ENCODE assay signal across 8 cellular contexts in the genomic region with DNA sequence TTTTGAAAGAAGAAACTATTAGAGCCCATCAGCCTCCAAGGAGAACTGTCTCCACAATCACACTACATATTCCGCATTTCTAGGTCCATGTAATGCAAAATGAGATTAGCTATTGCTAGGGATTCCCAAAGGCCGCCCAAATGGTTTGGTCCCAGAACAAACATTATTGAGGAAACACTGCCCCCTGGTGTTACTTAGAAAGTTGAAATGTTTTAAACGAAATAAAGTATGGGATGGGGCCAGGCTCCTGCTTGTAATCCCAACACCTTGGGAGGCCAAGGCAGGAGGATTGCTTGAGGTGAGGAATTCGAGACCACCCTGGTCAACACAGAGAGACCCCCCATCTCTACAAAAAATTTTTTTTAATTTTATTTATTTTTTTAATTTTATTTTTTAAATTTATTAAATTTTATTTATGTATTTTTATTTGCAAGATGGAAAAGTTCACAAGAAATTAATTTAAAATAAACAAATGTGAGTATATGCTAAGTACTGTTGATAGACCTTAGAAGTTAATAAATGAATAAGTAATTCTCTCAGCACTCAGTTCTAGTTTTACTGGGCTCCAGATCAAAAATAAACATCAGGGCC. TPM values are rescaled to one million over a fixed set of nuclear protein-coding genes. Genes with fewer than 3 reads are reported as not detected.
DNase-seq lines count a peak whose midpoint lies in the region; ATAC-seq and TF ChIP-seq lines count a peak whose summit lies in the region.

No MANE protein-coding gene starts in this region.

- no peaks in the 10 kb centered on the region for H3K9me3 Mint-ChIP-seq in type B pancreatic cell

- H3K27ac Mint-ChIP-seq in type B pancreatic cell: no peak overlapping the region

- H3K36me3 Mint-ChIP-seq in type B pancreatic cell: peaks cover 9% of the 10 kb centered on the region

- TF ChIP-seq CTCF in type B pancreatic cell (conservative IDR thresholded peaks at IDR 0.05): peak; percentile 85

- H3K4me1 Mint-ChIP-seq in type B pancreatic cell (ENCODE audit: unreplicated experiment): peaks cover 12% of the 10 kb centered on the region

- ATAC-seq in left lobe of liver (peak; percentile 92), GM18511 (IDR thresholded peaks at IDR 0.05; ENCODE audit: unreplicated experiment) (no peak)

- no peaks in the 10 kb centered on the region for H3K27me3 Mint-ChIP-seq in type B pancreatic cell

- no peak overlapping the region for H3K4me3 Mint-ChIP-seq in type B pancreatic cell

- DNase-seq in activated gamma-delta T cell treated with Interleukin-2 at 50 U/mL for 16 hours: peak; percentile 23
- DNase-seq in activated gamma-delta T cell (lab: John Stamatoyannopoulos, UW): no peak
- peak; percentile 78 for DNase-seq in M059J (ENCODE audit: low read depth)
- peak; percentile 74 for DNase-seq in RPMI7951 (ENCODE audit: low read depth)
- DNase-seq in cerebellum (ENCODE audit: low spot score): peak; percentile 74
- no peak for DNase-seq in left lobe of liver (ENCODE audit: low spot score)
- DNase-seq in type B pancreatic cell (ENCODE audit: extremely low spot score, unreplicated experiment): no peak

RNA-seq across cellular contexts. Expression of gene NHEJ1, which starts 5.5 kb away (rescaled TPM):
- total RNA-seq in M059J (2014; rRNA removed; shearing (Covaris generic)): 13.6 and 19.2 TPM in 2 replicates
- 24.1 and 31.0 TPM in 2 replicates for total RNA-seq in RPMI7951 (2014; rRNA removed; shearing (Covaris generic))
- total RNA-seq in cerebellum: 18.1 TPM
- total RNA-seq in left lobe of liver: 7.8 TPM
- 17.9 and 19.6 TPM in 2 replicates for total RNA-seq in type B pancreatic cell (ENCODE audit: low replicate concordance)

RNA-seq across cellular contexts. Expression of gene SLC23A3, which starts 14.7 kb away (rescaled TPM):
- total RNA-seq in M059J (2014; rRNA removed; shearing (Covaris generic)): 0.02 TPM in 1 of 2 replicates, not detected in the other
- total RNA-seq in RPMI7951 (2014; rRNA removed; shearing (Covaris generic)): 0.59 TPM in 1 of 2 replicates, not detected in the other
- total RNA-seq in cerebellum (1.3 TPM), left lobe of liver (2.8 TPM), type B pancreatic cell (ENCODE audit: low replicate concordance) (5.5 and 6.1 TPM in 2 replicates)

RNA-seq across cellular contexts. Expression of gene CNPPD1, which starts 21.6 kb away (rescaled TPM):
- 30.2 and 43.4 TPM in 2 replicates for total RNA-seq in M059J (2014; rRNA removed; shearing (Covaris generic))
- 40.2 and 41.2 TPM in 2 replicates for total RNA-seq in RPMI7951 (2014; rRNA removed; shearing (Covaris generic))
- 20.5 TPM for total RNA-seq in cerebellum
- 31.2 TPM for total RNA-seq in left lobe of liver
- total RNA-seq in type B pancreatic cell (ENCODE audit: low replicate concordance): 37.8 and 54.0 TPM in 2 replicates

RNA-seq across cellular contexts. Expression of gene RETREG2, which starts 22.9 kb away (rescaled TPM):
- 54.9 and 66.6 TPM in 2 replicates for total RNA-seq in M059J (2014; rRNA removed; shearing (Covaris generic))
- total RNA-seq in RPMI7951 (2014; rRNA removed; shearing (Covaris generic)): 63.2 and 67.8 TPM in 2 replicates
- 42.8 TPM for total RNA-seq in cerebellum
- 54.8 TPM for total RNA-seq in left lobe of liver
- total RNA-seq in type B pancreatic cell (ENCODE audit: low replicate concordance): 86.2 and 88.7 TPM in 2 replicates

RNA-seq across cellular contexts. Expression of gene ZFAND2B, which starts 51.4 kb away (rescaled TPM):
- 25.6 and 40.5 TPM in 2 replicates for total RNA-seq in M059J (2014; rRNA removed; shearing (Covaris generic))
- 49.6 and 55.1 TPM in 2 replicates for total RNA-seq in RPMI7951 (2014; rRNA removed; shearing (Covaris generic))
- 12.2 TPM for total RNA-seq in cerebellum
- total RNA-seq in left lobe of liver: 28.6 TPM
- 25.9 and 28.2 TPM in 2 replicates for total RNA-seq in type B pancreatic cell (ENCODE audit: low replicate concordance)

Comparison
In these comparisons a context has a peak if more than half of its experiments do, and no peak if none do; other contexts are left out.
1. DNase-seq: peak in activated gamma-delta T cell treated with Interleukin-2 at 50 U/mL for 16 hours (single experiment), M059J (single experiment), RPMI7951 (single experiment) and cerebellum (single experiment); none in activated gamma-delta T cell (single experiment), left lobe of liver (single experiment) and type B pancreatic cell (single experiment).